Comparison of ENCODE assay signal across 19 cellular contexts in the genomic region with DNA sequence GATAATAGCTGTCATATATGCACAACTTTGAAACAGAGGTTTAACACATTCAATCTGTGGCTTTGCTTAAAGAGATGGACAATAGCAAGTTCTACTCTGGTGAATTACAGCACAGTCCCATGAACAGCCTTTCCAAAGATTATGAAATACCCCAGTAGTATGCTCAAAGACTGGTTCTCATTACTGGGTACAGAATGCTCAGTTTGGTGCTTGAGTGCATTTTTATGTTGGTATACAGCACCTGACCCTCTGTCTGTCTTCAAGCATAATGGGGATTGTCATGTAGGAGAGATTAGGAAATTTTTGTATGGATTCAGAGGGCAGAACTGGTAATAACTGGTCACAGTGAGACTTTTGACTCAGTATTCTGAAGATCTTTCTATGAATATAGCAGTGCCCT. TPM values are rescaled to one million over a fixed set of nuclear protein-coding genes. Genes with fewer than 3 reads are reported as not detected.
DNase-seq lines count a peak whose midpoint lies in the region; ATAC-seq and TF ChIP-seq lines count a peak whose summit lies in the region.
"Had no signal": no experiment of that assay in that cellular context is flagged by ENCODE, and none has a peak within 500 bp of the region (broad histone marks: within the 10 kb centered on the region; RNA-seq: fewer than 3 reads in every experiment).

No MANE protein-coding gene starts in this region.

- H2BK120ac ChIP-seq in mesendoderm (ENCODE audit: low read depth, low read length) = no peak overlapping the region

- no peak overlapping the region for H2BK5ac ChIP-seq in mesendoderm (ENCODE audit: low read length)

- peaks cover 32% of the 10 kb centered on the region for H3F3A ChIP-seq in SU-DHL-6 (ENCODE audit: insufficient read depth)
- no peaks in the 10 kb centered on the region for H3F3A ChIP-seq in smooth muscle cell (ENCODE audit: low read depth)

- H3K4me1 ChIP-seq in left lung (no peaks in the 10 kb centered on the region), smooth muscle cell (ENCODE audit: low read depth) (peaks cover 3% of the 10 kb centered on the region), mesendoderm (ENCODE audit: control insufficient read depth, low read depth, low read length) (no peaks in the 10 kb centered on the region)
- H3K4me1 ChIP-seq: BLaER1 had no signal

- no peaks in the 10 kb centered on the region for H3K9me2 ChIP-seq in SU-DHL-6 (replicated peaks; ENCODE audit: insufficient read depth, low read length)

- H3K9ac ChIP-seq in SU-DHL-6 (ENCODE audit: low read length) = no peak overlapping the region
- H3K9ac ChIP-seq in smooth muscle cell (ENCODE audit: low read depth) = no peak overlapping the region
- H3K9ac ChIP-seq in mesendoderm (ENCODE audit: low read length) = no peak overlapping the region
- H3K9ac ChIP-seq: BLaER1 had no signal

- H3K4me3 Mint-ChIP-seq in immature natural killer cell = no peak overlapping the region
- H3K4me3 Mint-ChIP-seq: CD4-positive, CD25-positive, alpha-beta regulatory T cell had no signal

- no peak overlapping the region for H3K4ac ChIP-seq in mesendoderm (ENCODE audit: low read depth, low read length)

- H3K79me1 ChIP-seq in mesendoderm (ENCODE audit: low read length) = peaks cover 2% of the 10 kb centered on the region

- peak; percentile 32 for ATAC-seq in left lung

- DNase-seq in EH (ENCODE audit: low read depth) (peak; percentile 21), left lung (no peak), smooth muscle cell (lab: John Stamatoyannopoulos, UW; ENCODE audit: unreplicated experiment) (no peak), immature natural killer cell (no peak), cardiac septum (ENCODE audit: low spot score) (no peak), NCI-H345 treated with DMSO at 0.1 percent for 48 hours (lab: John Stamatoyannopoulos, UW; ENCODE audit: unreplicated experiment) (no peak), mesendoderm (no peak)
- DNase-seq: 8988T; CD4-positive, CD25-positive, alpha-beta regulatory T cell; H7; KG1; MG63; NCI-H2029; NCI-H526 treated with DMSO at 0.1 percent for 48 hours; Right ventricle myocardium superior; RPMI8226 had no signal

- no peaks in the 10 kb centered on the region for H3K4me1 Mint-ChIP-seq in immature natural killer cell

- peaks cover 98% of the 10 kb centered on the region for H3K79me2 ChIP-seq in SU-DHL-6 (ENCODE audit: insufficient read depth, low read length)
- peaks cover 100% of the 10 kb centered on the region for H3K79me2 ChIP-seq in smooth muscle cell (ENCODE audit: low read depth)
- H3K79me2 ChIP-seq in mesendoderm (ENCODE audit: control insufficient read depth, insufficient read depth, low read length) = no peaks in the 10 kb centered on the region

- no peak overlapping the region for H2AK5ac ChIP-seq in mesendoderm (ENCODE audit: low read length)

- H2BK15ac ChIP-seq in mesendoderm (replicated peaks; ENCODE audit: low read depth) = no peak overlapping the region

- peaks cover 32% of the 10 kb centered on the region for H3K36me3 ChIP-seq in SU-DHL-6 (ENCODE audit: low read length)
- no peaks in the 10 kb centered on the region for H3K36me3 ChIP-seq in left lung
- H3K36me3 ChIP-seq in smooth muscle cell (ENCODE audit: low read depth) = peaks cover 9% of the 10 kb centered on the region
- no peaks in the 10 kb centered on the region for H3K36me3 ChIP-seq in mesendoderm (ENCODE audit: control insufficient read depth, insufficient read depth, low read length)
- H3K36me3 ChIP-seq: BLaER1 had no signal

- H4K8ac ChIP-seq in mesendoderm (ENCODE audit: low read depth, low read length) = no peak overlapping the region

- H3K56ac ChIP-seq in mesendoderm (ENCODE audit: low read length) = no peak overlapping the region

- no peaks in the 10 kb centered on the region for H3K27me3 ChIP-seq in SU-DHL-6 (ENCODE audit: low read length)
- H3K27me3 ChIP-seq in left lung = no peaks in the 10 kb centered on the region
- H3K27me3 ChIP-seq in smooth muscle cell (ENCODE audit: low read depth) = no peaks in the 10 kb centered on the region
- H3K27me3 ChIP-seq in mesendoderm (ENCODE audit: insufficient read depth, low read length, poor library complexity) = no peaks in the 10 kb centered on the region
- H3K27me3 ChIP-seq: MG63, SJSA1 had no signal

- H3K4me2 ChIP-seq in SU-DHL-6 (ENCODE audit: low read depth, low read length, poor library complexity, severe bottlenecking) (no peak overlapping the region), smooth muscle cell (no peak overlapping the region), mesendoderm (ENCODE audit: low read length) (no peak overlapping the region)
- H3K4me2 ChIP-seq: BLaER1 had no signal

- peaks cover 4 to 7% (median 4%) of the 10 kb centered on the region in 3 donors for H3K36me3 Mint-ChIP-seq in immature natural killer cell

- no peak overlapping the region for H3K27ac Mint-ChIP-seq in immature natural killer cell
- H3K27ac Mint-ChIP-seq: CD4-positive, CD25-positive, alpha-beta regulatory T cell had no signal

- peak overlapping the region; percentile 37 for H3K27ac ChIP-seq in SU-DHL-6 (ENCODE audit: low read depth, low read length)
- H3K27ac ChIP-seq in left lung = no peak overlapping the region
- H3K27ac ChIP-seq in smooth muscle cell (ENCODE audit: low read depth) = peak overlapping the region; percentile 3
- H3K27ac ChIP-seq in mesendoderm (ENCODE audit: low read depth, low read length) = no peak overlapping the region
- H3K27ac ChIP-seq: BLaER1, SJSA1 had no signal

- TF ChIP-seq CTCF in SU-DHL-6 (IDR thresholded peaks at IDR 0.05; ENCODE audit: insufficient read depth, low read length, poor library complexity, severe bottlenecking) (no peak), left lung (IDR thresholded peaks at IDR 0.05) (no peak), smooth muscle cell (IDR thresholded peaks at IDR 0.05; ENCODE audit: borderline replicate concordance, insufficient read depth, poor library complexity, severe bottlenecking) (no peak)

- no peaks in the 10 kb centered on the region for H3K9me3 Mint-ChIP-seq in immature natural killer cell

- H3K9me3 ChIP-seq in SU-DHL-6 (ENCODE audit: insufficient read depth, low read length) (no peaks in the 10 kb centered on the region), left lung (no peaks in the 10 kb centered on the region), smooth muscle cell (replicated peaks; ENCODE audit: low read depth) (no peaks in the 10 kb centered on the region)
- H3K9me3 ChIP-seq: BLaER1, MG63, SJSA1 had no signal

- no peak overlapping the region for H3K18ac ChIP-seq in mesendoderm (ENCODE audit: low read length)

- intact Hi-C loops in left lung (cut with DNase I) = no loop called here
- intact Hi-C loops in cardiac septum (cut with DNase I) = no loop called here

- peaks cover 0 to 2% (median under 1%) of the 10 kb centered on the region in 3 donors for H3K27me3 Mint-ChIP-seq in immature natural killer cell (ENCODE audit: low read depth in 3 of 3)
- H3K27me3 Mint-ChIP-seq: CD4-positive, CD25-positive, alpha-beta regulatory T cell had no signal

- no peak overlapping the region for H3K23ac ChIP-seq in mesendoderm (ENCODE audit: low read length)

- no peak overlapping the region for H4K5ac ChIP-seq in mesendoderm (ENCODE audit: low read length)

- H2AFZ ChIP-seq in SU-DHL-6 (ENCODE audit: low read depth, low read length, severe bottlenecking) = no peak overlapping the region
- H2AFZ ChIP-seq in smooth muscle cell (ENCODE audit: low read depth) = no peak overlapping the region

- H4K20me1 ChIP-seq in SU-DHL-6 (ENCODE audit: low read depth, low read length) (peaks cover 11% of the 10 kb centered on the region; the same call in 1 of the 2 replicates), smooth muscle cell (ENCODE audit: low read depth) (peaks cover 100% of the 10 kb centered on the region)
- H4K20me1 ChIP-seq: BLaER1 had no signal

- H3K4me3 ChIP-seq in SU-DHL-6 (ENCODE audit: insufficient read depth, low read length, poor library complexity, severe bottlenecking) (no peak overlapping the region), left lung (no peak overlapping the region), smooth muscle cell (no peak overlapping the region), mesendoderm (ENCODE audit: low read length) (no peak overlapping the region)
- H3K4me3 ChIP-seq: BLaER1, MG63, SJSA1 had no signal

RNA-seq across cellular contexts. Expression of a gene that starts 7.6 kb away (rescaled TPM):
- total RNA-seq in left lung (100 to 1,000 TPM; 360 to 669 TPM), smooth muscle cell (213 and 253 TPM in 2 replicates), cardiac septum (473 TPM)
- polyA plus RNA-seq in smooth muscle cell (152 and 157 TPM in 2 replicates), immature natural killer cell (1 to 10 TPM in 1 of 3 donors, under 1 TPM in 1, not detected in 1; 0.96 to 4.1 TPM)
- polyA plus RNA-seq in mesendoderm (2013, experiment 1 of 2) = 18.4 TPM
- polyA plus RNA-seq in mesendoderm (2013, experiment 2 of 2) = 19.0 TPM

Comparison
In these comparisons a context has a peak if more than half of its experiments do, and no peak if none do; other contexts are left out.
1. H3K27ac ChIP-seq: peak in SU-DHL-6 (single experiment) and smooth muscle cell (single experiment); none in left lung (0 of 2) and mesendoderm (single experiment).